Comparison of ENCODE assay signal across 1 cellular context in the genomic region with DNA sequence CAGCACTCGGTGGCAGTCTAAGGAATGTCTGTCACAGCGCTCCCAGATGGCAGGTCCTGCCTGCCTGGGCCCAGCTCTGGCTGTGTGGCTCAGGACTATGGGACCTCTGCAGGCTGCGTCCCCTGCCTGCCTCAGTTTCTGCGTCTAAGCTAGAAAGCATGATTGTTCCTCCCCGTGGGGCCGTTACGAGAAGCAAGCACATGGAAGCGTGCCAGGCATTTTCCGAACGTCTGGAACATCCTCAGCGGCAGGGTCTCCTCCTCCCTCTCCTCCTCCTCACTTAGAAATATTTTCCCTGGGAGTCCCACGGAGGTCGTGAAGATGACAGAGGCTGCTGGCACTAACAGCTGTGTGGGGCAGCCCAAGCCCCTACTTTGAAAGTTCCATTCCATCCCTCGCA.
TF ChIP-seq lines count a peak whose summit lies in the region.

No MANE protein-coding gene starts in this region.

TF ChIP-seq in SK-N-SH treated with all-trans-retinoic acid at 6 μM for 48 hours, 23 proteins besides CTCF, POLR2A, EP300 and RAD21 (continued from another document):
- TF ChIP-seq, protein P1, sequence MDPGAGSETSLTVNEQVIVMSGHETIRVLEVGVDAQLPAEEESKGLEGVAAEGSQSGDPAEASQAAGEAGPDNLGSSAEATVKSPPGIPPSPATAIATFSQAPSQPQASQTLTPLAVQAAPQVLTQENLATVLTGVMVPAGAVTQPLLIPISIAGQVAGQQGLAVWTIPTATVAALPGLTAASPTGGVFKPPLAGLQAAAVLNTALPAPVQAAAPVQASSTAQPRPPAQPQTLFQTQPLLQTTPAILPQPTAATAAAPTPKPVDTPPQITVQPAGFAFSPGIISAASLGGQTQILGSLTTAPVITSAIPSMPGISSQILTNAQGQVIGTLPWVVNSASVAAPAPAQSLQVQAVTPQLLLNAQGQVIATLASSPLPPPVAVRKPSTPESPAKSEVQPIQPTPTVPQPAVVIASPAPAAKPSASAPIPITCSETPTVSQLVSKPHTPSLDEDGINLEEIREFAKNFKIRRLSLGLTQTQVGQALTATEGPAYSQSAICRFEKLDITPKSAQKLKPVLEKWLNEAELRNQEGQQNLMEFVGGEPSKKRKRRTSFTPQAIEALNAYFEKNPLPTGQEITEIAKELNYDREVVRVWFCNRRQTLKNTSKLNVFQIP (CRISPR knock-in tag; IDR thresholded peaks at IDR 0.05; ENCODE audit: borderline replicate concordance, low read depth) = no peak
